8 cellular contexts compared by ENCODE assay signal in the genomic region with DNA sequence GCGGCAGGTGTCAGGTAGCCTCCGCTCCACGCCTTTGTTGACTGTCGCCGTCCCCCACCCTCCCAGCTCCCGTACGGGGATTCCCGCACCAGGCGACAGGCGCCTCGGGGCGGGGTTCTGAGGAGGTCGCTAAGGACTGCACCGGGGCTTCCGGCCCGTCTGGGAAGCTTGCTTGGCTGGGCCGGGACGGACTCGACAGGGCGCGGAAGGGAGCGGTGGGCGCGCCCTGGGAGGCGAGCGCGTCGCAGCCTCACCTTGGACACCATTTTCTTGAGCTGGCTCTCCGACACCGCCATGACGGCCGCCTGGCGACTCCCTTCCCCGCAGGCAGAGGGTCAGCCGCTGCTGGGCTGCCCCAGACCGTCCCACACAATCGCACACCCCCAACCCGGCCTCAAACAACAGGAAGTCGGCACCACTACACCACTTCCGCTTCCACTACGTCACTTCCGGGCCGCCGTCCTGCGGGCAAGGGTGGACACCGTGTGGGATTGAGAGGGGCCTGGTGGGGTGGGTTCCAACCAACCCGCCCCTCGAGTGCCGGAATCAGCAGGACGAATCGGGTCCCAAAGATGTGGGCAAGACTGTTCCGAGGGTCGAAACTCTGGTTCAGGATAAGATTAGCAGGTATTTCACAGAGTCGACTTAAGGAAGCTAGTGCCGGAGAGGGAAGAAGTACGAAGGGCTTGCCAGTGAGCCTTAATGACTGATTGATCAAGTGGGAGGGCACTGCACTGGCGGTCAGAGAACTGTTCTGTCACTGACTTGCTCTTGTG. TPM values are rescaled to one million over a fixed set of nuclear protein-coding genes. Genes with fewer than 3 reads are reported as not detected.
DNase-seq lines count a peak whose midpoint lies in the region; ATAC-seq and TF ChIP-seq lines count a peak whose summit lies in the region.

A gene with protein sequence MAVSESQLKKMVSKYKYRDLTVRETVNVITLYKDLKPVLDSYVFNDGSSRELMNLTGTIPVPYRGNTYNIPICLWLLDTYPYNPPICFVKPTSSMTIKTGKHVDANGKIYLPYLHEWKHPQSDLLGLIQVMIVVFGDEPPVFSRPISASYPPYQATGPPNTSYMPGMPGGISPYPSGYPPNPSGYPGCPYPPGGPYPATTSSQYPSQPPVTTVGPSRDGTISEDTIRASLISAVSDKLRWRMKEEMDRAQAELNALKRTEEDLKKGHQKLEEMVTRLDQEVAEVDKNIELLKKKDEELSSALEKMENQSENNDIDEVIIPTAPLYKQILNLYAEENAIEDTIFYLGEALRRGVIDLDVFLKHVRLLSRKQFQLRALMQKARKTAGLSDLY (minus strand): TSS at position 422 of the 776 bp plus-strand sequence. CDS start 126 bp downstream, at position 296.

- peaks cover 44% of the 10 kb centered on the region for H3K79me2 ChIP-seq in GM23338 (replicated peaks; ENCODE audit: insufficient read depth)

- peak in 3 of 4 donors; percentile 67 to 89 (median 76) for TF ChIP-seq POLR2A in esophagus squamous epithelium (IDR thresholded peaks at IDR 0.05)

- DNase-seq in Daoy (ENCODE audit: low read depth) (peak; percentile 96), GM23338 (ENCODE audit: low spot score) (peak; percentile 95), Kasumi-1 (lab: John Stamatoyannopoulos, UW) (peak; percentile 73 to 79), RKO (ENCODE audit: low spot score) (peak; percentile 93), activated T-helper 1 cell treated with Interleukin-2 at 50 U/mL for 16 hours (ENCODE audit: low read depth) (peak; percentile 84), esophagus squamous epithelium (lab: John Stamatoyannopoulos, UW) (peak; percentile 78), myocyte (ENCODE audit: low read depth) (peak; percentile 96)
- peak; percentile 88 to 89 for DNase-seq in stimulated activated CD8-positive, alpha-beta memory T cell treated with anti-CD3 and anti-CD28 coated beads, Interleukin-7, amount 100 ng/mL, for 4 hours (ENCODE audit: low read depth in 2 of 2)

- WGBS in esophagus squamous epithelium, 2 donors, result 0% methylated on average over 28 to 44 of the region's 57 CpGs

- no peaks in the 10 kb centered on the region; the same call in 1 of the 2 replicates for H4K20me1 ChIP-seq in GM23338 (replicated peaks; ENCODE audit: insufficient read depth)

- H3K27me3 ChIP-seq in GM23338 (ENCODE audit: insufficient read depth) (no peaks in the 10 kb centered on the region), esophagus squamous epithelium (no peaks in the 10 kb centered on the region)

- H3K4me3 Mint-ChIP-seq in GM23338, result peak within 1 kb of the TSS; percentile 99

- peak; percentile 96 for ATAC-seq in GM23338

- H3K27me3 Mint-ChIP-seq in GM23338 (ENCODE audit: insufficient read depth, low read depth, poor library complexity), result peaks cover 6% of the 10 kb centered on the region

- H3K27ac ChIP-seq in GM23338 (ENCODE audit: low read depth) (peak within 1 kb of the TSS; percentile 93), esophagus squamous epithelium (peak within 1 kb of the TSS; percentile 96 to 99 (median 98))

- peak within 1 kb of the TSS; percentile 66 for H2AFZ ChIP-seq in GM23338

- H3K4me1 ChIP-seq in GM23338 (ENCODE audit: insufficient read depth), result peaks cover 9% of the 10 kb centered on the region; the same call in 1 of the 2 replicates
- H3K4me1 ChIP-seq in esophagus squamous epithelium, result peaks cover 0 to 61% (median 17%) of the 10 kb centered on the region in 3 donors

- peak within 1 kb of the TSS; percentile 99 for H3K27ac Mint-ChIP-seq in GM23338

- no peaks in the 10 kb centered on the region for H3K9me3 ChIP-seq in esophagus squamous epithelium

- TF ChIP-seq CTCF in GM23338 (conservative IDR thresholded peaks at IDR 0.05; ENCODE audit: low read depth in 2 of 2), result no peak
- TF ChIP-seq CTCF in esophagus squamous epithelium (IDR thresholded peaks at IDR 0.05), result no peak

- intact Hi-C loops in esophagus squamous epithelium (cut with DNase I), result no loop called here

- peak within 1 kb of the TSS; percentile 91 for H3K4me2 ChIP-seq in GM23338

- H3K4me3 ChIP-seq in GM23338 (peak within 1 kb of the TSS; percentile 89), esophagus squamous epithelium (peak within 1 kb of the TSS; percentile 70 to 98 (median 90))

- H3K9me2 ChIP-seq in GM23338 (ENCODE audit: insufficient read depth), result no peaks in the 10 kb centered on the region

- H3K36me3 Mint-ChIP-seq in GM23338 (ENCODE audit: low read depth), result no peaks in the 10 kb centered on the region; the same call in 2 of the 3 replicates

- H3K36me3 ChIP-seq in GM23338 (ENCODE audit: insufficient read depth) (no peaks in the 10 kb centered on the region), esophagus squamous epithelium (peaks cover 0 to 17% (median 0%) of the 10 kb centered on the region in 3 donors)

- H3K4me1 Mint-ChIP-seq in GM23338, result 0 out of 3 replicates have a peak, but pooled peaks cover 2% of the 10 kb centered on the region

- H3F3A ChIP-seq in GM23338 (replicated peaks; ENCODE audit: low read depth), result no peaks in the 10 kb centered on the region

- no peaks in the 10 kb centered on the region for H3K9me3 Mint-ChIP-seq in GM23338

TF ChIP-seq in GM23338, 12 proteins besides CTCF, POLR2A, EP300 and RAD21:
- TF ChIP-seq ZNF331 (CRISPR knock-in tag; IDR thresholded peaks at IDR 0.05; ENCODE audit: low read depth), result no peak
- TF ChIP-seq, protein P1, sequence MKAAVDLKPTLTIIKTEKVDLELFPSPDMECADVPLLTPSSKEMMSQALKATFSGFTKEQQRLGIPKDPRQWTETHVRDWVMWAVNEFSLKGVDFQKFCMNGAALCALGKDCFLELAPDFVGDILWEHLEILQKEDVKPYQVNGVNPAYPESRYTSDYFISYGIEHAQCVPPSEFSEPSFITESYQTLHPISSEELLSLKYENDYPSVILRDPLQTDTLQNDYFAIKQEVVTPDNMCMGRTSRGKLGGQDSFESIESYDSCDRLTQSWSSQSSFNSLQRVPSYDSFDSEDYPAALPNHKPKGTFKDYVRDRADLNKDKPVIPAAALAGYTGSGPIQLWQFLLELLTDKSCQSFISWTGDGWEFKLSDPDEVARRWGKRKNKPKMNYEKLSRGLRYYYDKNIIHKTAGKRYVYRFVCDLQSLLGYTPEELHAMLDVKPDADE (IDR thresholded peaks at IDR 0.05), result peak; percentile 93
- peak; percentile 94 for TF ChIP-seq CREB1 (CRISPR knock-in tag; IDR thresholded peaks at IDR 0.05; ENCODE audit: low read depth)
- peak; percentile 97 for TF ChIP-seq POLR2AphosphoS5 (IDR thresholded peaks at IDR 0.05; ENCODE audit: low read depth)

RNA-seq across cellular contexts. Expression of the gene that starts here (rescaled TPM):
- 62.7 and 111 TPM in 2 replicates for total RNA-seq in Daoy (2014; rRNA removed; shearing (Covaris generic))
- total RNA-seq in GM23338 (2014; rRNA removed; shearing (Covaris generic)), result 74.9 and 102 TPM in 2 replicates
- 53.7 and 59.4 TPM in 2 replicates for polyA plus RNA-seq in GM23338 (2016; fragmentation: Nextera tagmentation; extraction: Ambion mirVana)
- total RNA-seq in esophagus squamous epithelium, result 100 to 1,000 TPM in 2 of 4 donors, 10 to 100 TPM in 2; 76.5 to 114 (median 89.2) TPM
- 169 and 185 TPM in 2 replicates for total RNA-seq in myocyte
- 92.7 TPM for polyA plus RNA-seq in myocyte (2012)

Comparison
In these comparisons a context has a peak if more than half of its experiments do, and no peak if none do; other contexts are left out.
1. Peak in every context shown above with its lines: DNase-seq, ATAC-seq, H3K4me3 ChIP-seq and H3K27ac ChIP-seq.